15 cellular contexts compared by ENCODE assay signal in the genomic region with DNA sequence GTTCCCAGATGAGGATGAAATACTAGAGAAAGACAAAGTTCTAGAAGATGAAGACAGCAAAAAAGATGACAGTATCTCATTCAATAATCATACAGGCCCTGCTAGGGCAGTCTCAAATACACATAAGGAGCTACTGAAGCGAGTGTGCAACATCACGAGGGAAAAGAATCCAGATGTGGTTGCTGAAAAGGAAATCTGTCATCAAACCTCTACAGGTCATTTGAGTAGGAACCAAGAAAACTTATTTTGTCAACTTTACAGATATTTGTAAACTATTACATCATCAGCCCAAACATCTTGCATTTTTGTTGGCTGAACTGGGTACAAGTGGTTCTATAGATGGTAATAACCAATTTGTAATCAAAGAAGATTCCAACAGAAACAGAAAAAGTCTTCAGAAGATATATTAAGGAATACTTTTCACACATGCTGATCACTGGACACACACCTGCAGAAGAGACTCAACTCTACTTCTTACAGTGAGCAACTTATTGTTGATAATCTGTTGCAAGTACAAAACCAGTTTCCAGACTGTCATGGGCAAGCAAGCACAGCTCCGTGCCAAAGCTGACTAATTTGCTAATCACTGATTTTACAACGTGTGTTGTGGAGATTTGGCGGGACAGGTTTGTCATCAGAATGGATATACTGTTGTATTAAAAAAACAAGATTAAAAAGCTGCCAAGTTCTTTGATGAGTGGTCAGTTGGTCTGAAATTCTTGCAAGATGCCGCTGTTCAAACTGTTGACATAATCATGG. TPM values are rescaled to one million over a fixed set of nuclear protein-coding genes. Genes with fewer than 3 reads are reported as not detected.
A peak's percentile ranks its signal among the peaks of the same experiment; 100 is the strongest.
DNase-seq lines count a peak whose midpoint lies in the region; ATAC-seq, FAIRE-seq and TF ChIP-seq lines count a peak whose summit lies in the region.
"Had no signal": no experiment of that assay in that cellular context is flagged by ENCODE, and none has a peak within 500 bp of the region (broad histone marks: within the 10 kb centered on the region; RNA-seq: fewer than 3 reads in every experiment).

No MANE protein-coding gene starts in this region.

- intact Hi-C loops in activated CD8-positive, alpha-beta T cell treated with anti-CD3 and anti-CD28 coated beads for 36 hours (cut with micrococcal nuclease): no loop called here

- no peak for TF ChIP-seq CTCF in activated CD8-positive, alpha-beta T cell treated with anti-CD3 and anti-CD28 coated beads for 36 hours (IDR thresholded peaks at IDR 0.05)
- TF ChIP-seq CTCF in choroid plexus epithelial cell (conservative IDR thresholded peaks at IDR 0.05; ENCODE audit: low read depth, low read length): no peak

- H3K9me3 Mint-ChIP-seq in activated CD8-positive, alpha-beta T cell treated with anti-CD3 and anti-CD28 coated beads for 36 hours: peaks cover 4% of the 10 kb centered on the region
- H3K9me3 Mint-ChIP-seq in activated CD8-positive, alpha-beta T cell treated with anti-CD3 and anti-CD28 coated beads, Interleukin-2, amount 10 ng/mL, durations not matched to agents 7 days and 5 days (ENCODE audit: insufficient read depth): no peaks in the 10 kb centered on the region

- H3K4me3 Mint-ChIP-seq in activated CD8-positive, alpha-beta T cell treated with anti-CD3 and anti-CD28 coated beads for 36 hours: no peak overlapping the region
- no peak overlapping the region for H3K4me3 Mint-ChIP-seq in activated CD8-positive, alpha-beta T cell treated with anti-CD3 and anti-CD28 coated beads, Interleukin-2, amount 10 ng/mL, durations not matched to agents 7 days and 5 days
- H3K4me3 Mint-ChIP-seq: endodermal cell had no signal

- no peak for DNase-seq in activated CD8-positive, alpha-beta T cell treated with anti-CD3 and anti-CD28 coated beads for 36 hours
- no peak for DNase-seq in activated CD8-positive, alpha-beta T cell treated with anti-CD3 and anti-CD28 coated beads, Interleukin-2, amount 10 ng/mL, durations not matched to agents 7 days and 5 days
- DNase-seq in OCI-M1 (lab: John Stamatoyannopoulos, UW) (peak; percentile 13), choroid plexus epithelial cell (ENCODE audit: low read depth) (peak; percentile 57), renal cortical epithelial cell (ENCODE audit: low read depth) (peak; percentile 91), NOMO-1 (lab: John Stamatoyannopoulos, UW; ENCODE audit: unreplicated experiment in 2 of 2) (no peak), GM19239 (ENCODE audit: insufficient read length, low spot score) (no peak)
- DNase-seq: activated gamma-delta T cell; endodermal cell; KG1; NCI-H2171 treated with DMSO at 0.1 percent for 48 hours; stimulated activated CD8-positive, alpha-beta memory T cell treated with anti-CD3 and anti-CD28 coated beads, Interleukin-4, amount 100 ng/mL, for 48 hours had no signal

- H3K27ac Mint-ChIP-seq in activated CD8-positive, alpha-beta T cell treated with anti-CD3 and anti-CD28 coated beads for 36 hours: peak overlapping the region; percentile 59
- H3K27ac Mint-ChIP-seq in activated CD8-positive, alpha-beta T cell treated with anti-CD3 and anti-CD28 coated beads, Interleukin-2, amount 10 ng/mL, durations not matched to agents 7 days and 5 days: no peak overlapping the region
- H3K27ac Mint-ChIP-seq: endodermal cell had no signal

- H3K27me3 Mint-ChIP-seq in activated CD8-positive, alpha-beta T cell treated with anti-CD3 and anti-CD28 coated beads for 36 hours: no peaks in the 10 kb centered on the region
- no peaks in the 10 kb centered on the region for H3K27me3 Mint-ChIP-seq in activated CD8-positive, alpha-beta T cell treated with anti-CD3 and anti-CD28 coated beads, Interleukin-2, amount 10 ng/mL, durations not matched to agents 7 days and 5 days (ENCODE audit: low read depth)

- H3K36me3 Mint-ChIP-seq in activated CD8-positive, alpha-beta T cell treated with anti-CD3 and anti-CD28 coated beads for 36 hours (ENCODE audit: low read depth): peaks cover 36% of the 10 kb centered on the region
- H3K36me3 Mint-ChIP-seq in activated CD8-positive, alpha-beta T cell treated with anti-CD3 and anti-CD28 coated beads, Interleukin-2, amount 10 ng/mL, durations not matched to agents 7 days and 5 days (ENCODE audit: low read depth): peaks cover 26% of the 10 kb centered on the region

- peaks cover 56% of the 10 kb centered on the region for H3K4me1 Mint-ChIP-seq in activated CD8-positive, alpha-beta T cell treated with anti-CD3 and anti-CD28 coated beads for 36 hours (ENCODE audit: low read depth)
- peaks cover 35% of the 10 kb centered on the region for H3K4me1 Mint-ChIP-seq in activated CD8-positive, alpha-beta T cell treated with anti-CD3 and anti-CD28 coated beads, Interleukin-2, amount 10 ng/mL, durations not matched to agents 7 days and 5 days (ENCODE audit: low read depth)

- peak; percentile 56 for ATAC-seq in activated CD8-positive, alpha-beta T cell treated with anti-CD3 and anti-CD28 coated beads for 36 hours
- no peak for ATAC-seq in activated CD8-positive, alpha-beta T cell treated with anti-CD3 and anti-CD28 coated beads, Interleukin-2, amount 10 ng/mL, durations not matched to agents 7 days and 5 days
- ATAC-seq in GM19395 (IDR thresholded peaks at IDR 0.05; ENCODE audit: unreplicated experiment): no peak
- ATAC-seq: Right ventricle myocardium inferior had no signal

- POLR2A ChIA-PET in activated CD8-positive, alpha-beta T cell treated with anti-CD3 and anti-CD28 coated beads for 36 hours (lab: Charles Lee): no interaction called here
- POLR2A ChIA-PET in activated CD8-positive, alpha-beta T cell treated with anti-CD3 and anti-CD28 coated beads, Interleukin-2, amount 10 ng/mL, durations not matched to agents 7 days and 5 days (lab: Charles Lee): interaction anchor here (0.7 to 1.1 kb wide), 2 partner anchors 13 to 42 kb away, joined by 3 to 4 read pairs; a partner anchor contains a TSS

- CTCF ChIA-PET in activated CD8-positive, alpha-beta T cell treated with anti-CD3 and anti-CD28 coated beads for 36 hours (lab: Charles Lee): interaction anchor here (0.9 to 1.2 kb wide), 3 partner anchors 10 to 122 kb away, joined by 3 read pairs; no protein-coding TSS in a partner anchor
- CTCF ChIA-PET in activated CD8-positive, alpha-beta T cell treated with anti-CD3 and anti-CD28 coated beads, Interleukin-2, amount 10 ng/mL, durations not matched to agents 7 days and 5 days (lab: Charles Lee): interaction anchor here (0.9 to 2.7 kb wide), 5 partner anchors 9 to 41 kb away, joined by 3 to 7 read pairs (median 4); no protein-coding TSS in a partner anchor

- FAIRE-seq in GM19239 (lab: Jason Lieb, UNC): no peak
- FAIRE-seq: A204.1 had no signal

- H3K4me3 ChIP-seq in choroid plexus epithelial cell (ENCODE audit: low read depth, low read length): no peak overlapping the region

RNA-seq across cellular contexts. Expression of a gene that starts 42.1 kb away (rescaled TPM):
- 10 to 100 TPM; 34.2 to 35.6 TPM for total RNA-seq in activated CD8-positive, alpha-beta T cell treated with anti-CD3 and anti-CD28 coated beads for 36 hours
- total RNA-seq in activated CD8-positive, alpha-beta T cell treated with anti-CD3 and anti-CD28 coated beads, Interleukin-2, amount 10 ng/mL, durations not matched to agents 7 days and 5 days: 10 to 100 TPM; 39.5 to 43.4 TPM
- 24.1 and 47.2 TPM in 2 replicates for total RNA-seq in renal cortical epithelial cell

Comparison
In these comparisons a context has a peak if more than half of its experiments do, and no peak if none do; other contexts are left out.
1. DNase-seq: peak in OCI-M1 (single experiment), choroid plexus epithelial cell (single experiment) and renal cortical epithelial cell (single experiment); none in activated CD8-positive, alpha-beta T cell treated with anti-CD3 and anti-CD28 coated beads for 36 hours (single experiment), activated CD8-positive, alpha-beta T cell treated with anti-CD3 and anti-CD28 coated beads, Interleukin-2, amount 10 ng/mL, durations not matched to agents 7 days and 5 days (single experiment), NOMO-1 (0 of 2) and GM19239 (single experiment).